ENCODE assay signal across 19 cellular contexts in the genomic region with DNA sequence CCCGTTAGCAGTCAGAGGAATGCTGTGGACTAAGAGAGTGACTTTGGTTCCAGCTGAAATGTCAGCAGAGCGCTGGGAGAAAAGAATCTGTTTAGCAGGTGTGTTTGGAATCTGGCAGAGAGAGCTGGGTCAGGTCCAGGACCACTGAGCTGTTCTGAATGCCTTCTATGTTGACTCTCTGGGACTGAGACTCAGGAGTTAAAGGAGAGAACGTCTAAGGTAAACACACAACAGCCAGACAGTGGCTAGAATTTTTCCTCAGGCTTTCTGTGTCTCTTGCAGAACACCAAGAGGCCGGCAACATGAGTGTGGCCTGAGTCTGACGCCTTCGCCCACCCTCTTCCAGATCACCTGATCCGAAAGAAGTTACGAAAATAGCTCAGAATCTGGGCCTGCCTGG.
DNase-seq lines count a peak whose midpoint lies in the region; ATAC-seq and TF ChIP-seq lines count a peak whose summit lies in the region.
"Had no signal": no experiment of that assay in that cellular context is flagged by ENCODE, and none has a peak within 500 bp of the region (broad histone marks: within the 10 kb centered on the region; RNA-seq: fewer than 3 reads in every experiment).

No MANE protein-coding gene starts in this region.

- H3K9me3 ChIP-seq in OCI-LY7 (ENCODE audit: low read length) (no peaks in the 10 kb centered on the region), psoas muscle (no peaks in the 10 kb centered on the region)
- H3K9me3 ChIP-seq: ovary had no signal

- H2AFZ ChIP-seq in GM23338 (peak overlapping the region; percentile 79), OCI-LY7 (ENCODE audit: low read length) (peak overlapping the region; percentile 37; the same call in 1 of the 2 replicates)

- H4K20me1 ChIP-seq in GM23338 (replicated peaks; ENCODE audit: insufficient read depth) (no peaks in the 10 kb centered on the region), OCI-LY7 (ENCODE audit: insufficient read depth, low read length) (no peaks in the 10 kb centered on the region)

- POLR2A ChIA-PET in OCI-LY7 (lab: Charles Lee), result interaction anchor here (0.8 kb wide), 1 partner anchor 8 kb away, joined by 3 read pairs; no protein-coding TSS in a partner anchor
- POLR2A ChIA-PET in activated CD4-positive, alpha-beta memory T cell treated with anti-CD3 and anti-CD28 coated beads for 36 hours (lab: Charles Lee), result no interaction called here

- 16 to 29% (median 22%) methylated on average over 8 of the region's 8 CpGs for WGBS in psoas muscle, 3 donors
- 56 to 61% methylated on average over 8 of the region's 8 CpGs for WGBS in lower leg skin, 2 donors

- ATAC-seq in GM23338 (no peak), psoas muscle (peak; percentile 87 to 91 (median 88)), GM18909 (IDR thresholded peaks at IDR 0.05; ENCODE audit: poor library complexity, unreplicated experiment) (no peak)
- ATAC-seq: activated CD8-positive, alpha-beta T cell treated with anti-CD3 and anti-CD28 coated beads for 36 hours; K562 had no signal

- H3K27ac Mint-ChIP-seq in GM23338, result no peak overlapping the region
- no peak overlapping the region for H3K27ac Mint-ChIP-seq in activated CD4-positive, alpha-beta memory T cell treated with anti-CD3 and anti-CD28 coated beads for 36 hours
- H3K27ac Mint-ChIP-seq: activated CD8-positive, alpha-beta T cell treated with anti-CD3 and anti-CD28 coated beads for 36 hours; activated naive CD8-positive, alpha-beta T cell; CD8-positive, alpha-beta memory T cell had no signal

- H3K9me3 Mint-ChIP-seq in GM23338, result no peaks in the 10 kb centered on the region; the same call in 2 of the 3 replicates
- peaks cover 6% of the 10 kb centered on the region for H3K9me3 Mint-ChIP-seq in activated CD4-positive, alpha-beta memory T cell treated with anti-CD3 and anti-CD28 coated beads for 36 hours

- H3K27me3 Mint-ChIP-seq in GM23338 (ENCODE audit: insufficient read depth, low read depth, poor library complexity), result peaks cover 5% of the 10 kb centered on the region
- no peaks in the 10 kb centered on the region for H3K27me3 Mint-ChIP-seq in activated CD4-positive, alpha-beta memory T cell treated with anti-CD3 and anti-CD28 coated beads for 36 hours
- H3K27me3 Mint-ChIP-seq: activated CD8-positive, alpha-beta T cell treated with anti-CD3 and anti-CD28 coated beads for 36 hours; CD8-positive, alpha-beta memory T cell had no signal

- no peak for DNase-seq in GM23338 (ENCODE audit: low spot score)
- no peak for DNase-seq in OCI-LY7 (ENCODE audit: low spot score)
- DNase-seq in iris pigment epithelial cell (ENCODE audit: low read depth), result peak; percentile 5
- DNase-seq in psoas muscle, result peak; percentile 18 to 64
- DNase-seq in CD1c-positive myeloid dendritic cell (ENCODE audit: extremely low spot score), result no peak
- no peak for DNase-seq in activated CD4-positive, alpha-beta memory T cell treated with anti-CD3 and anti-CD28 coated beads for 36 hours
- DNase-seq in lower leg skin (ENCODE audit: low spot score in 2 of 2), result no peak
- DNase-seq: activated CD8-positive, alpha-beta T cell treated with anti-CD3 and anti-CD28 coated beads for 36 hours; CD8-positive, alpha-beta memory T cell; dorsolateral prefrontal cortex; HCEC 1CT; kidney glomerular epithelial cell; ovary; stimulated activated naive CD4-positive, alpha-beta T cell; SW 1271 had no signal

- CTCF ChIA-PET in OCI-LY7 (lab: Charles Lee; ENCODE audit: unreplicated experiment), result no interaction called here
- CTCF ChIA-PET in activated CD4-positive, alpha-beta memory T cell treated with anti-CD3 and anti-CD28 coated beads for 36 hours (lab: Charles Lee), result no interaction called here

- H3K27ac ChIP-seq in GM23338 (ENCODE audit: low read depth), result no peak overlapping the region
- no peak overlapping the region for H3K27ac ChIP-seq in OCI-LY7 (ENCODE audit: low read depth, low read length, poor library complexity, severe bottlenecking)
- peak overlapping the region; percentile 89 for H3K27ac ChIP-seq in psoas muscle
- H3K27ac ChIP-seq: dorsolateral prefrontal cortex, ovary, RWPE1 had no signal

- BruUV-seq in OCI-LY7 (replicated peaks; lab: Mats Ljungman, UMichigan), result no TSS peak

- no peak for TF ChIP-seq CTCF in GM23338 (conservative IDR thresholded peaks at IDR 0.05; ENCODE audit: low read depth in 2 of 2)
- TF ChIP-seq CTCF in OCI-LY7 (conservative IDR thresholded peaks at IDR 0.05; ENCODE audit: low read length), result no peak
- no peak for TF ChIP-seq CTCF in psoas muscle (IDR thresholded peaks at IDR 0.05)
- no peak for TF ChIP-seq CTCF in lower leg skin (IDR thresholded peaks at IDR 0.05)

- H3K4me3 ChIP-seq in GM23338 (no peak overlapping the region), OCI-LY7 (ENCODE audit: low read depth, low read length, poor library complexity, severe bottlenecking) (no peak overlapping the region), psoas muscle (peak overlapping the region; percentile 30), lower leg skin (ENCODE audit: low read depth, poor library complexity, severe bottlenecking) (no peak overlapping the region)
- H3K4me3 ChIP-seq: dorsolateral prefrontal cortex, K562, ovary had no signal

- H3K9me2 ChIP-seq in GM23338 (ENCODE audit: insufficient read depth), result no peaks in the 10 kb centered on the region; the same call in 1 of the 2 replicates
- H3K9me2 ChIP-seq in OCI-LY7 (ENCODE audit: insufficient read depth, low read length), result no peaks in the 10 kb centered on the region

- H3F3A ChIP-seq in GM23338 (replicated peaks; ENCODE audit: low read depth), result no peaks in the 10 kb centered on the region

- intact Hi-C loops in OCI-LY7 (cut with micrococcal nuclease; ENCODE audit: unreplicated experiment), result loop anchor here (10.0 kb wide), 1 partner anchor 529 kb away; a partner anchor contains a TSS
- intact Hi-C loops in psoas muscle (cut with DNase I), result loop anchor here in 1 of 2 donors (5.0 kb wide), 1 partner anchor 107 kb away; a partner anchor contains a TSS
- intact Hi-C loops in activated CD4-positive, alpha-beta memory T cell treated with anti-CD3 and anti-CD28 coated beads for 36 hours (cut with micrococcal nuclease), result no loop called here
- intact Hi-C loops in lower leg skin (cut with DNase I; ENCODE audit: low total_unique reads), result no loop called here

- no peaks in the 10 kb centered on the region for H3K27me3 ChIP-seq in GM23338 (ENCODE audit: insufficient read depth)
- no peaks in the 10 kb centered on the region for H3K27me3 ChIP-seq in psoas muscle (ENCODE audit: insufficient read depth in 3 of 3, low read length in 2 of 3)
- H3K27me3 ChIP-seq: ovary had no signal

- no peaks in the 10 kb centered on the region for H3K36me3 ChIP-seq in GM23338 (ENCODE audit: insufficient read depth)
- no peaks in the 10 kb centered on the region for H3K36me3 ChIP-seq in OCI-LY7 (ENCODE audit: insufficient read depth, low read length)
- H3K36me3 ChIP-seq in psoas muscle (ENCODE audit: insufficient read depth in 1 of 2, low read depth in 1 of 2), result no peaks in the 10 kb centered on the region
- H3K36me3 ChIP-seq: ovary had no signal

- H3K36me3 Mint-ChIP-seq in GM23338 (ENCODE audit: low read depth), result no peaks in the 10 kb centered on the region
- H3K36me3 Mint-ChIP-seq in activated CD4-positive, alpha-beta memory T cell treated with anti-CD3 and anti-CD28 coated beads for 36 hours, result no peaks in the 10 kb centered on the region
- H3K36me3 Mint-ChIP-seq: activated naive CD8-positive, alpha-beta T cell; CD8-positive, alpha-beta memory T cell had no signal

- H3K4me2 ChIP-seq in GM23338, result no peak overlapping the region
- no peak overlapping the region for H3K4me2 ChIP-seq in OCI-LY7 (ENCODE audit: low read length)

- peaks cover 41% of the 10 kb centered on the region for H3K4me1 ChIP-seq in GM23338 (ENCODE audit: insufficient read depth)
- H3K4me1 ChIP-seq in OCI-LY7 (ENCODE audit: insufficient read depth, low read length, poor library complexity, severe bottlenecking), result peaks cover 84% of the 10 kb centered on the region
- H3K4me1 ChIP-seq in psoas muscle, result peaks cover 56% of the 10 kb centered on the region

- peaks cover 47% of the 10 kb centered on the region for H3K4me1 Mint-ChIP-seq in GM23338
- no peaks in the 10 kb centered on the region for H3K4me1 Mint-ChIP-seq in activated CD4-positive, alpha-beta memory T cell treated with anti-CD3 and anti-CD28 coated beads for 36 hours (ENCODE audit: low read depth)

- no peak for TF ChIP-seq POLR2A in lower leg skin (IDR thresholded peaks at IDR 0.05)

- H3K79me2 ChIP-seq in GM23338 (replicated peaks; ENCODE audit: insufficient read depth) (no peaks in the 10 kb centered on the region), OCI-LY7 (ENCODE audit: insufficient read depth, low read depth, low read length) (no peaks in the 10 kb centered on the region)

- H3K4me3 Mint-ChIP-seq in GM23338, result no peak overlapping the region
- no peak overlapping the region for H3K4me3 Mint-ChIP-seq in activated CD4-positive, alpha-beta memory T cell treated with anti-CD3 and anti-CD28 coated beads for 36 hours
- H3K4me3 Mint-ChIP-seq: activated CD8-positive, alpha-beta T cell treated with anti-CD3 and anti-CD28 coated beads for 36 hours; activated naive CD8-positive, alpha-beta T cell; CD8-positive, alpha-beta memory T cell had no signal

TF ChIP-seq in GM23338, 12 proteins besides CTCF, POLR2A, EP300 and RAD21 (continues in another document):
- TF ChIP-seq JUNB (IDR thresholded peaks at IDR 0.05; ENCODE audit: unreplicated experiment) (no peak), NANOG (IDR thresholded peaks at IDR 0.05; ENCODE audit: borderline replicate concordance) (no peak), EZH2 (IDR thresholded peaks at IDR 0.05; ENCODE audit: low read depth, unreplicated experiment) (no peak), ZNF114 (CRISPR knock-in tag; IDR thresholded peaks at IDR 0.05) (no peak), CREB1 (CRISPR knock-in tag; IDR thresholded peaks at IDR 0.05; ENCODE audit: low read depth) (no peak)

Comparison
In these comparisons a context has a peak if more than half of its experiments do, and no peak if none do; other contexts are left out.
1. ATAC-seq: peak in psoas muscle (4 of 4); none in GM23338 (single experiment) and GM18909 (single experiment).
2. DNase-seq: peak in iris pigment epithelial cell (single experiment) and psoas muscle (2 of 2); none in GM23338 (single experiment), OCI-LY7 (single experiment), CD1c-positive myeloid dendritic cell (single experiment), activated CD4-positive, alpha-beta memory T cell treated with anti-CD3 and anti-CD28 coated beads for 36 hours (single experiment) and lower leg skin (0 of 2).